In genomic region chr15:88003928-88004327, GRCh38 we compare ENCODE assay signal across 14 cellular contexts.
DNase-seq lines count a peak whose midpoint lies in the region; TF ChIP-seq lines count a peak whose summit lies in the region.
"Had no signal": no experiment of that assay in that cellular context is flagged by ENCODE, and none has a peak within 500 bp of the region (broad histone marks: within the 10 kb centered on the region; RNA-seq: fewer than 3 reads in every experiment).

No MANE protein-coding gene starts in this region.

- no peak overlapping the region for H3K4me3 ChIP-seq in LNCaP clone FGC (ENCODE audit: low read depth, low read length)
- no peak overlapping the region for H3K4me3 ChIP-seq in OCI-LY3 (ENCODE audit: low read length)
- H3K4me3 ChIP-seq in epithelial cell of proximal tubule (ENCODE audit: low read depth, low read length), result no peak overlapping the region
- H3K4me3 ChIP-seq in tibial artery, result no peak overlapping the region
- H3K4me3 ChIP-seq in MG63, result no peak overlapping the region
- no peak overlapping the region for H3K4me3 ChIP-seq in colonic mucosa
- H3K4me3 ChIP-seq: BLaER1 treated with 17β-estradiol and CSF1 and Interleukin-3, amounts not matched to agents 10 nM and 100 nM had no signal

- TF ChIP-seq CTCF in LNCaP clone FGC (IDR thresholded peaks at IDR 0.05; ENCODE audit: control insufficient read depth, extremely low read depth, insufficient read depth) (peak; percentile 44), OCI-LY3 (IDR thresholded peaks at IDR 0.05; ENCODE audit: low read depth, low read length) (peak; percentile 18; the same call in 1 of the 2 replicates), epithelial cell of proximal tubule (conservative IDR thresholded peaks at IDR 0.05; ENCODE audit: low read depth, low read length) (peak; percentile 10), tibial artery (IDR thresholded peaks at IDR 0.05) (no peak), colonic mucosa (IDR thresholded peaks at IDR 0.05) (no peak)

- H2AFZ ChIP-seq in OCI-LY3 (ENCODE audit: low read depth, low read length), result no peak overlapping the region

- H3K9ac ChIP-seq in OCI-LY3 (ENCODE audit: low read length) (no peak overlapping the region), colonic mucosa (ENCODE audit: low read depth in 2 of 2, low read length in 2 of 2) (no peak overlapping the region)
- H3K9ac ChIP-seq: BLaER1 treated with 17β-estradiol and CSF1 and Interleukin-3, amounts not matched to agents 10 nM and 100 nM; SK-N-SH had no signal

- H3K27ac ChIP-seq in OCI-LY3 (ENCODE audit: low read length) (no peak overlapping the region), tibial artery (peak overlapping the region; percentile 70 to 76), colonic mucosa (no peak overlapping the region)
- H3K27ac ChIP-seq: BLaER1 treated with 17β-estradiol and CSF1 and Interleukin-3, amounts not matched to agents 10 nM and 100 nM had no signal

- H3K9me3 ChIP-seq in OCI-LY3 (ENCODE audit: insufficient read depth, low read length) (0 out of 2 replicates have a peak, but pooled peaks cover 6% of the 10 kb centered on the region), tibial artery (no peaks in the 10 kb centered on the region), MG63 (no peaks in the 10 kb centered on the region), colonic mucosa (no peaks in the 10 kb centered on the region)
- H3K9me3 ChIP-seq: SK-N-SH had no signal

- no peak for DNase-seq in LNCaP clone FGC (ENCODE audit: low read depth)
- no peak for DNase-seq in epithelial cell of proximal tubule (ENCODE audit: low read depth)
- DNase-seq in tibial artery, result no peak
- no peak for DNase-seq in MG63
- no peak for DNase-seq in colonic mucosa
- no peak for DNase-seq in activated gamma-delta T cell treated with Interleukin-2 at 50 U/mL for 16 hours
- DNase-seq: NCI-H1048, NCI-H1694, NCI-H446, NCI-H82, SK-N-SH, T-helper 1 cell had no signal

- H3K27me3 ChIP-seq in OCI-LY3 (ENCODE audit: low read depth, low read length) (peaks cover 33% of the 10 kb centered on the region), tibial artery (no peaks in the 10 kb centered on the region), MG63 (no peaks in the 10 kb centered on the region), colonic mucosa (no peaks in the 10 kb centered on the region)
- H3K27me3 ChIP-seq: BLaER1 treated with 17β-estradiol and CSF1 and Interleukin-3, amounts not matched to agents 10 nM and 100 nM had no signal

- no peaks in the 10 kb centered on the region for H3K4me1 ChIP-seq in OCI-LY3 (ENCODE audit: low read length)
- peaks cover 0 to 44% (median 21%) of the 10 kb centered on the region in 4 donors for H3K4me1 ChIP-seq in tibial artery
- no peaks in the 10 kb centered on the region for H3K4me1 ChIP-seq in colonic mucosa

- intact Hi-C loops in tibial artery (cut with DNase I; ENCODE audit: low total_unique reads) (no loop called here), colonic mucosa (cut with DNase I) (no loop called here)

- H4K20me1 ChIP-seq in OCI-LY3 (ENCODE audit: insufficient read depth, low read length), result no peaks in the 10 kb centered on the region
- H4K20me1 ChIP-seq: BLaER1 treated with 17β-estradiol and CSF1 and Interleukin-3, amounts not matched to agents 10 nM and 100 nM had no signal

- no peak overlapping the region for H3K4me2 ChIP-seq in OCI-LY3 (ENCODE audit: low read length)
- H3K4me2 ChIP-seq: BLaER1 treated with 17β-estradiol and CSF1 and Interleukin-3, amounts not matched to agents 10 nM and 100 nM; SK-N-SH had no signal

- H3K36me3 ChIP-seq in OCI-LY3 (replicated peaks; ENCODE audit: low read depth, low read length) (no peaks in the 10 kb centered on the region), tibial artery (no peaks in the 10 kb centered on the region), MG63 (no peaks in the 10 kb centered on the region), colonic mucosa (no peaks in the 10 kb centered on the region)
- H3K36me3 ChIP-seq: BLaER1 treated with 17β-estradiol and CSF1 and Interleukin-3, amounts not matched to agents 10 nM and 100 nM had no signal

- no peaks in the 10 kb centered on the region for H3K79me2 ChIP-seq in OCI-LY3 (ENCODE audit: low read length)

Comparison
In these comparisons a context has a peak if more than half of its experiments do, and no peak if none do; other contexts are left out.
1. CTCF ChIP-seq: peak in LNCaP clone FGC (single experiment), OCI-LY3 (single experiment) and epithelial cell of proximal tubule (single experiment); none in tibial artery (0 of 2) and colonic mucosa (single experiment).
2. H3K27ac ChIP-seq: peak in tibial artery (2 of 2); none in OCI-LY3 (single experiment) and colonic mucosa (single experiment).